ENCODE assay signal across 9 cellular contexts in genomic region chr5:141651728-141652105, GRCh38. TPM values are rescaled to one million over a fixed set of nuclear protein-coding genes. Genes with fewer than 3 reads are reported as not detected.
DNase-seq lines count a peak whose midpoint lies in the region; ATAC-seq, FAIRE-seq and TF ChIP-seq lines count a peak whose summit lies in the region.
"Had no signal": no experiment of that assay in that cellular context is flagged by ENCODE, and none has a peak within 500 bp of the region (broad histone marks: within the 10 kb centered on the region; RNA-seq: fewer than 3 reads in every experiment).

No MANE protein-coding gene starts in this region.

- H3K36me3 ChIP-seq in IMR-90 (ENCODE audit: control insufficient read depth, insufficient read depth, low read length) (peaks cover 25% of the 10 kb centered on the region), colonic mucosa (no peaks in the 10 kb centered on the region)

- peaks cover 4% of the 10 kb centered on the region; the same call in 1 of the 3 replicates for H3K4me1 ChIP-seq in A549
- peaks cover 13% of the 10 kb centered on the region; the same call in 1 of the 2 replicates for H3K4me1 ChIP-seq in IMR-90 (ENCODE audit: control insufficient read depth, insufficient read depth, low read length)
- H3K4me1 ChIP-seq in colonic mucosa = no peaks in the 10 kb centered on the region
- H3K4me1 ChIP-seq in mononuclear cell (ENCODE audit: insufficient read depth, low read length) = peaks cover 17% of the 10 kb centered on the region

- no peaks in the 10 kb centered on the region for H3K9me3 ChIP-seq in A549
- no peaks in the 10 kb centered on the region for H3K9me3 ChIP-seq in IMR-90 (ENCODE audit: control insufficient read depth, insufficient read depth, low read length)
- H3K9me3 ChIP-seq in colonic mucosa = no peaks in the 10 kb centered on the region
- H3K9me3 ChIP-seq in mononuclear cell (ENCODE audit: low read depth, low read length) = no peaks in the 10 kb centered on the region

- H2BK15ac ChIP-seq in IMR-90 (ENCODE audit: low read depth, low read length) = peak overlapping the region; percentile 36; the same call in 1 of the 3 replicates

- no peak for FAIRE-seq in A549 (lab: Jason Lieb, UNC)
- FAIRE-seq: colon had no signal

- POLR2A ChIA-PET in A549 (lab: Yijun Ruan, JAX) (interaction anchor here (1.7 kb wide), 1 partner anchor 15 kb away, joined by 14 read pairs; the partner anchor contains the start of genes HDAC3 and RELL2), IMR-90 (lab: Charles Lee; ENCODE audit: unreplicated experiment) (no interaction called here)

- H3K18ac ChIP-seq in IMR-90 (ENCODE audit: low read depth, low read length) = peak overlapping the region; percentile 40; the same call in 1 of the 2 replicates

- peak overlapping the region; percentile 70 for H3K4me3 ChIP-seq in A549
- peak overlapping the region; percentile 78 for H3K4me3 ChIP-seq in IMR-90 (ENCODE audit: insufficient read depth, low read depth, low read length)
- peak overlapping the region; percentile 47 for H3K4me3 ChIP-seq in colonic mucosa
- H3K4me3 ChIP-seq in mononuclear cell (ENCODE audit: low read length) = peak overlapping the region; percentile 64

- H3K9me1 ChIP-seq in IMR-90 (ENCODE audit: insufficient read depth, low read length) = no peaks in the 10 kb centered on the region; the same call in 1 of the 2 replicates

- WGBS in A549 (ENCODE audit: missing lambda C conversion rate) = 78% methylated on average over 9 of the region's 9 CpGs
- 66% methylated on average over 8 of the region's 9 CpGs; no CpG with 5 or more reads in 1 of the 2 experiments for WGBS in IMR-90 (ENCODE audit: extremely low coverage in 2 of 2, insufficient read length in 1 of 2), 2 experiments

- H3K9ac ChIP-seq in IMR-90 (ENCODE audit: low read depth, low read length) = peak overlapping the region; percentile 62
- peak overlapping the region in 1 of 2 donors; percentile 71 for H3K9ac ChIP-seq in colonic mucosa (ENCODE audit: low read depth in 2 of 2, low read length in 2 of 2)

- no peak overlapping the region for H3K56ac ChIP-seq in IMR-90 (ENCODE audit: extremely low read depth, insufficient read depth, low read length)

- peak overlapping the region; percentile 57 for H3K4ac ChIP-seq in IMR-90 (ENCODE audit: low read depth, low read length)

- H4K20me1 ChIP-seq in IMR-90 (ENCODE audit: insufficient read depth, low read length) = peaks cover 3% of the 10 kb centered on the region; the same call in 1 of the 2 replicates

- DNase-seq in A549 (ENCODE audit: low read depth in 1 of 2, low spot score in 1 of 2) = no peak
- DNase-seq in IMR-90 = no peak
- no peak for DNase-seq in colonic mucosa
- DNase-seq in GM19240 (ENCODE audit: insufficient read length, low spot score) = no peak
- no peak for DNase-seq in NCI-H446 treated with DMSO at 0.1 percent for 48 hours (lab: John Stamatoyannopoulos, UW)
- DNase-seq in NCI-H510A (lab: John Stamatoyannopoulos, UW) = no peak
- no peak for DNase-seq in GM10266 (ENCODE audit: extremely low spot score)

- H2AK9ac ChIP-seq in IMR-90 (replicated peaks; ENCODE audit: low read depth, low read length, poor library complexity) = peak overlapping the region; percentile 56

- no peak for TF ChIP-seq EP300 in A549 (IDR thresholded peaks at IDR 0.05)

- 0 out of 2 replicates have a peak overlapping the region, but pooled peaks have one; percentile 1 for H2BK120ac ChIP-seq in IMR-90 (ENCODE audit: low read depth, low read length)

- no peak overlapping the region for H3K23ac ChIP-seq in IMR-90 (ENCODE audit: low read depth, low read length)

- TF ChIP-seq CTCF in A549 (IDR thresholded peaks at IDR 0.05) (no peak), IMR-90 (conservative IDR thresholded peaks at IDR 0.05; ENCODE audit: low read depth, low read length) (no peak), colonic mucosa (IDR thresholded peaks at IDR 0.05) (no peak), GM10266 (IDR thresholded peaks at IDR 0.05; ENCODE audit: control insufficient read depth, insufficient read depth, low read depth, missing control alignments) (no peak)

- H4K5ac ChIP-seq in IMR-90 (ENCODE audit: low read depth, low read length) = peak overlapping the region; percentile 87; the same call in 1 of the 2 replicates

- no TSS peak for BruUV-seq in IMR-90 (replicated peaks; lab: Mats Ljungman, UMichigan)

- H2BK20ac ChIP-seq in IMR-90 (ENCODE audit: low read depth, low read length) = no peak overlapping the region

- peak overlapping the region; percentile 67 for H3K4me2 ChIP-seq in A549
- peak overlapping the region; percentile 81 for H3K4me2 ChIP-seq in IMR-90 (ENCODE audit: low read depth, low read length)

- dilution Hi-C loops in IMR-90 (cut with HindIII; ENCODE audit: low sequenced_read_pairs, unreplicated experiment) = no loop called here

- intact Hi-C loops in IMR-90 (cut with micrococcal nuclease) (no loop called here), colonic mucosa (cut with DNase I) (no loop called here)

- H2BK5ac ChIP-seq in IMR-90 (ENCODE audit: low read depth, low read length, poor library complexity, severe bottlenecking) = no peak overlapping the region

- no peak for TF ChIP-seq POLR2A in A549 (IDR thresholded peaks at IDR 0.05; ENCODE audit: low read length)
- no peak for TF ChIP-seq POLR2A in IMR-90 (IDR thresholded peaks at IDR 0.05; ENCODE audit: low read depth, low read length)

- peak overlapping the region; percentile 59 for H2AFZ ChIP-seq in IMR-90 (replicated peaks; ENCODE audit: low read length, poor library complexity)

- peak overlapping the region; percentile 92 for H2AK5ac ChIP-seq in IMR-90 (ENCODE audit: low read depth, low read length)

- peak overlapping the region; percentile 61 to 90 for H3K27ac ChIP-seq in A549
- no peak overlapping the region; the same call in 1 of the 2 replicates for H3K27ac ChIP-seq in IMR-90 (ENCODE audit: insufficient read depth, low read length)
- no peak overlapping the region for H3K27ac ChIP-seq in colonic mucosa

- in situ Hi-C loops in IMR-90 (cut with MboI; ENCODE audit: low sequenced_read_pairs) = no loop called here

- H3K79me1 ChIP-seq in IMR-90 (ENCODE audit: low read depth in 1 of 2, low read length in 2 of 2) = peaks cover 10 to 17% of the 10 kb centered on the region in 2 experiments

- no peaks in the 10 kb centered on the region for H3K27me3 ChIP-seq in IMR-90 (ENCODE audit: control insufficient read depth, insufficient read depth, low read length)
- H3K27me3 ChIP-seq in colonic mucosa = no peaks in the 10 kb centered on the region
- no peaks in the 10 kb centered on the region for H3K27me3 ChIP-seq in mononuclear cell (ENCODE audit: insufficient read depth, low read length)

- no peak overlapping the region; the same call in 1 of the 2 replicates for H4K91ac ChIP-seq in IMR-90 (ENCODE audit: insufficient read depth, low read depth, low read length)

- CTCF ChIA-PET in A549 (lab: Yijun Ruan, JAX) = interaction anchor here (1.0 to 2.7 kb wide), 5 partner anchors 11 to 60 kb away, joined by 3 to 17 read pairs (median 5); partner anchors contain the start of gene DIAPH1
- CTCF ChIA-PET in IMR-90 (lab: Yijun Ruan, JAX) = no interaction called here

- TF ChIP-seq RAD21 in A549 (conservative IDR thresholded peaks at IDR 0.05 in 1 of 2, IDR thresholded peaks at IDR 0.05 in 1 of 2) (no peak), IMR-90 (IDR thresholded peaks at IDR 0.05; ENCODE audit: low read length) (no peak)

- 0 out of 2 replicates have a peak overlapping the region, but pooled peaks have one; percentile 71 for H3K14ac ChIP-seq in IMR-90 (replicated peaks; ENCODE audit: low read depth, low read length)

- ATAC-seq in A549 (no peak; a peak in 1 of 6 replicates), IMR-90 (ENCODE audit: low read depth) (no peak)

- peak overlapping the region; percentile 72 to 98; a peak in 3 of 4 replicates for H4K8ac ChIP-seq in IMR-90 (ENCODE audit: low read depth in 2 of 2, low read length in 2 of 2)

RNA-seq across cellular contexts. Expression of gene FCHSD1, which starts 0.5 kb away (rescaled TPM):
- polyA plus RNA-seq in A549 (2011; rRNA removed) = 11.0 and 12.2 TPM in 2 replicates
- 9.2 and 9.7 TPM in 2 replicates for polyA plus RNA-seq in A549 (2012; cell fraction: cytosol; rRNA removed)
- 87.6 and 92.1 TPM in 2 replicates for polyA plus RNA-seq in A549 (2012; cell fraction: nucleus; rRNA removed)
- polyA plus RNA-seq in A549 (2017; fragmentation: RNase III; extraction: RNeasy Plus Mini Kit Qiagen cat#74134 plus additional on column Dnase treatment) = 10.1 to 14.5 TPM (median 14.0 TPM) in 3 replicates
- polyA minus RNA-seq in A549 (2011; rRNA and poly(A)+ RNA removed) = 6.9 and 12.2 TPM in 2 replicates
- 32.8 and 33.2 TPM in 2 replicates for total RNA-seq in IMR-90 (2012; rRNA removed)
- 58.7 and 62.1 TPM in 2 replicates for polyA plus RNA-seq in IMR-90 (2012; rRNA removed)
- polyA plus RNA-seq in IMR-90 (2012; cell fraction: cytosol; rRNA removed) = 28.5 and 58.9 TPM in 2 replicates
- 598 and 798 TPM in 2 replicates for polyA plus RNA-seq in IMR-90 (2012; cell fraction: nucleus; rRNA removed; ENCODE audit: low replicate concordance)
- total RNA-seq in colonic mucosa = 10 to 100 TPM; 14.1 to 15.4 TPM
- 41.1 TPM for total RNA-seq in mononuclear cell

RNA-seq across cellular contexts. Expression of gene RELL2, which starts 14.9 kb away (rescaled TPM):
- polyA plus RNA-seq in A549 (2011; rRNA removed) = 2.8 and 3.6 TPM in 2 replicates
- polyA plus RNA-seq in A549 (2012; cell fraction: cytosol; rRNA removed) = 4.7 and 4.9 TPM in 2 replicates
- polyA plus RNA-seq in A549 (2012; cell fraction: nucleus; rRNA removed) = 16.1 and 20.1 TPM in 2 replicates
- polyA plus RNA-seq in A549 (2017; fragmentation: RNase III; extraction: RNeasy Plus Mini Kit Qiagen cat#74134 plus additional on column Dnase treatment) = 5.0 to 6.5 TPM (median 6.5 TPM) in 3 replicates
- polyA minus RNA-seq in A549 (2011; rRNA and poly(A)+ RNA removed) = 1.9 and 2.5 TPM in 2 replicates
- 2.2 TPM in 2 replicates for total RNA-seq in IMR-90 (2012; rRNA removed)
- polyA plus RNA-seq in IMR-90 (2012; rRNA removed) = 7.6 and 9.1 TPM in 2 replicates
- polyA plus RNA-seq in IMR-90 (2012; cell fraction: cytosol; rRNA removed) = 6.7 and 7.8 TPM in 2 replicates
- 18.2 and 44.0 TPM in 2 replicates for polyA plus RNA-seq in IMR-90 (2012; cell fraction: nucleus; rRNA removed; ENCODE audit: low replicate concordance)
- total RNA-seq in colonic mucosa = 1 to 10 TPM; 2.1 to 6.7 TPM
- 6.6 TPM for total RNA-seq in mononuclear cell

RNA-seq across cellular contexts. Expression of gene HDAC3, which starts 15.1 kb away (rescaled TPM):
- polyA plus RNA-seq in A549 (2011; rRNA removed) (67.3 and 80.0 TPM in 2 replicates), A549 (2017; fragmentation: RNase III; extraction: RNeasy Plus Mini Kit Qiagen cat#74134 plus additional on column Dnase treatment) (51.1 to 56.9 TPM (median 51.7 TPM) in 3 replicates), IMR-90 (2012; rRNA removed) (78.6 and 89.7 TPM in 2 replicates)
- 69.5 and 84.1 TPM in 2 replicates for polyA plus RNA-seq in A549 (2012; cell fraction: cytosol; rRNA removed)
- polyA plus RNA-seq in A549 (2012; cell fraction: nucleus; rRNA removed) = 82.2 and 128 TPM in 2 replicates
- polyA minus RNA-seq in A549 (2011; rRNA and poly(A)+ RNA removed) = 67.7 and 68.1 TPM in 2 replicates
- total RNA-seq in IMR-90 (2012; rRNA removed) (71.7 and 84.2 TPM in 2 replicates), colonic mucosa (10 to 100 TPM; 36.6 to 44.0 TPM), mononuclear cell (30.5 TPM)
- polyA plus RNA-seq in IMR-90 (2012; cell fraction: cytosol; rRNA removed) = 46.2 and 62.2 TPM in 2 replicates
- polyA plus RNA-seq in IMR-90 (2012; cell fraction: nucleus; rRNA removed; ENCODE audit: low replicate concordance) = 123 and 229 TPM in 2 replicates

RNA-seq across cellular contexts. Expression of gene ARAP3, which starts 30.3 kb away (rescaled TPM):
- polyA plus RNA-seq in A549 (2011; rRNA removed) = 3.0 and 4.5 TPM in 2 replicates
- polyA plus RNA-seq in A549 (2012; cell fraction: cytosol; rRNA removed) = 3.6 and 4.3 TPM in 2 replicates
- 16.2 and 16.7 TPM in 2 replicates for polyA plus RNA-seq in A549 (2012; cell fraction: nucleus; rRNA removed)
- 5.1 to 6.9 TPM (median 6.6 TPM) in 3 replicates for polyA plus RNA-seq in A549 (2017; fragmentation: RNase III; extraction: RNeasy Plus Mini Kit Qiagen cat#74134 plus additional on column Dnase treatment)
- polyA minus RNA-seq in A549 (2011; rRNA and poly(A)+ RNA removed) = 6.8 and 8.2 TPM in 2 replicates
- 1.4 and 2.2 TPM in 2 replicates for total RNA-seq in IMR-90 (2012; rRNA removed)
- polyA plus RNA-seq in IMR-90 (2012; rRNA removed) = 6.6 and 6.9 TPM in 2 replicates
- polyA plus RNA-seq in IMR-90 (2012; cell fraction: cytosol; rRNA removed) = 3.8 and 4.4 TPM in 2 replicates
- polyA plus RNA-seq in IMR-90 (2012; cell fraction: nucleus; rRNA removed; ENCODE audit: low replicate concordance) = 24.9 and 36.4 TPM in 2 replicates
- total RNA-seq in colonic mucosa = 10 to 100 TPM in 1 of 2 donors, 1 to 10 TPM in 1; 5.1 to 15.4 TPM
- total RNA-seq in mononuclear cell = 1.4 TPM

RNA-seq across cellular contexts. Expression of gene DIAPH1, which starts 32.9 kb away (rescaled TPM):
- polyA plus RNA-seq in A549 (2011; rRNA removed) = 53.4 and 82.2 TPM in 2 replicates
- 27.8 and 37.6 TPM in 2 replicates for polyA plus RNA-seq in A549 (2012; cell fraction: cytosol; rRNA removed)
- polyA plus RNA-seq in A549 (2012; cell fraction: nucleus; rRNA removed) = 183 and 188 TPM in 2 replicates
- polyA plus RNA-seq in A549 (2017; fragmentation: RNase III; extraction: RNeasy Plus Mini Kit Qiagen cat#74134 plus additional on column Dnase treatment) = 57.4 to 59.8 TPM (median 59.4 TPM) in 3 replicates
- polyA minus RNA-seq in A549 (2011; rRNA and poly(A)+ RNA removed) = 157 and 182 TPM in 2 replicates
- 12.0 and 15.8 TPM in 2 replicates for total RNA-seq in IMR-90 (2012; rRNA removed)
- polyA plus RNA-seq in IMR-90 (2012; rRNA removed) = 30.7 and 37.4 TPM in 2 replicates
- polyA plus RNA-seq in IMR-90 (2012; cell fraction: cytosol; rRNA removed) = 16.8 and 22.1 TPM in 2 replicates
- 53.9 and 92.2 TPM in 2 replicates for polyA plus RNA-seq in IMR-90 (2012; cell fraction: nucleus; rRNA removed; ENCODE audit: low replicate concordance)
- total RNA-seq in colonic mucosa = 100 to 1,000 TPM; 113 to 143 TPM
- total RNA-seq in mononuclear cell = 81.9 TPM

Comparison
In these comparisons a context has a peak if more than half of its experiments do, and no peak if none do; other contexts are left out.
1. H3K27ac ChIP-seq: peak in A549 (2 of 2); none in IMR-90 (single experiment) and colonic mucosa (single experiment).
2. Peak in every context shown above with its lines, with median percentiles within 50 percentile points of each other: H3K4me3 ChIP-seq.